Comparison of ENCODE assay signal across 1 cellular context in the genomic region with DNA sequence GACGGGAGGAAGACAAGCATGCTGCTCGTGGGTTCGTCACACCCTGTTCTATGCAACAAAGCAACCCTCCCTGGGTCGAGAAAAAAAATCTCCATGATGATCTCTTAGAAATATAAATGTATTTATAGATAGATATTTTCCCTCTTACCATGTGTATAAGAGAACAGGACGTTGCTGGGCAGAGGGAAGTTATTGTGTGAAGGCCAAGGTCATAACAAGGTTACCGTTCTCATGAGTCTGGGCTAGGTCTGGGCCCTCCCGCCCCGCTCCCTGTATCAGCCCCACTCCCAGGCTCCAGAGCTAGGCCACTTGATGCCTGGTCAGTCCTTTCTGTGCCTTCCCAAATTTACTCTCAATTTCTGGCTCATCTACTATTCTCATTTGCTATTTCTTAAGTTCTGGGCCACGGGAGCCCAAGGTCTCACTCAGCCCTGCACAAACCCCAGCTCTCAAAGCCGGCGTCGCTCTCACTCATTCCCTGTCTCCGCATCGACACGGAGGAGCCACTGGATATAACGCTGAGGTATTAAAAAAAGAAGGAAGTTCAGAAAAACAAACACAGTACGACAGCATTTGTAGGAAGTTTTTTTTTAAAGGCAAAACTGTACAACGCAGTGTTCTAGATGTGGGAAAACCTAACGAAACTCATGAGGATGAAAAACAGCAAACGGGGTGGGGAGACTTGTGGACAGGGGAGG.
TF ChIP-seq lines count a peak whose summit lies in the region.

No MANE protein-coding gene starts in this region.

TF ChIP-seq in K562, 482 proteins besides CTCF, POLR2A, EP300 and RAD21 (continued from another document and continues in another):
- TF ChIP-seq, protein P1, sequence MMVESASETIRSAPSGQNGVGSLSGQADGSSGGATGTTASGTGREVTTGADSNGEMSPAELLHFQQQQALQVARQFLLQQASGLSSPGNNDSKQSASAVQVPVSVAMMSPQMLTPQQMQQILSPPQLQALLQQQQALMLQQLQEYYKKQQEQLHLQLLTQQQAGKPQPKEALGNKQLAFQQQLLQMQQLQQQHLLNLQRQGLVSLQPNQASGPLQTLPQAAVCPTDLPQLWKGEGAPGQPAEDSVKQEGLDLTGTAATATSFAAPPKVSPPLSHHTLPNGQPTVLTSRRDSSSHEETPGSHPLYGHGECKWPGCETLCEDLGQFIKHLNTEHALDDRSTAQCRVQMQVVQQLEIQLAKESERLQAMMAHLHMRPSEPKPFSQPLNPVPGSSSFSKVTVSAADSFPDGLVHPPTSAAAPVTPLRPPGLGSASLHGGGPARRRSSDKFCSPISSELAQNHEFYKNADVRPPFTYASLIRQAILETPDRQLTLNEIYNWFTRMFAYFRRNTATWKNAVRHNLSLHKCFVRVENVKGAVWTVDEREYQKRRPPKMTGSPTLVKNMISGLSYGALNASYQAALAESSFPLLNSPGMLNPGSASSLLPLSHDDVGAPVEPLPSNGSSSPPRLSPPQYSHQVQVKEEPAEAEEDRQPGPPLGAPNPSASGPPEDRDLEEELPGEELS (CRISPR knock-in tag; IDR thresholded peaks at IDR 0.05; ENCODE audit: borderline replicate concordance), result no peak
- no peak for TF ChIP-seq ESRRB (CRISPR knock-in tag; IDR thresholded peaks at IDR 0.05; ENCODE audit: borderline replicate concordance)
- no peak for TF ChIP-seq MTA3 (IDR thresholded peaks at IDR 0.05; ENCODE audit: borderline replicate concordance)
- TF ChIP-seq, protein P2, sequence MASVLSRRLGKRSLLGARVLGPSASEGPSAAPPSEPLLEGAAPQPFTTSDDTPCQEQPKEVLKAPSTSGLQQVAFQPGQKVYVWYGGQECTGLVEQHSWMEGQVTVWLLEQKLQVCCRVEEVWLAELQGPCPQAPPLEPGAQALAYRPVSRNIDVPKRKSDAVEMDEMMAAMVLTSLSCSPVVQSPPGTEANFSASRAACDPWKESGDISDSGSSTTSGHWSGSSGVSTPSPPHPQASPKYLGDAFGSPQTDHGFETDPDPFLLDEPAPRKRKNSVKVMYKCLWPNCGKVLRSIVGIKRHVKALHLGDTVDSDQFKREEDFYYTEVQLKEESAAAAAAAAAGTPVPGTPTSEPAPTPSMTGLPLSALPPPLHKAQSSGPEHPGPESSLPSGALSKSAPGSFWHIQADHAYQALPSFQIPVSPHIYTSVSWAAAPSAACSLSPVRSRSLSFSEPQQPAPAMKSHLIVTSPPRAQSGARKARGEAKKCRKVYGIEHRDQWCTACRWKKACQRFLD (CRISPR knock-in tag; IDR thresholded peaks at IDR 0.05), result peak; percentile 71
- TF ChIP-seq, protein P3, sequence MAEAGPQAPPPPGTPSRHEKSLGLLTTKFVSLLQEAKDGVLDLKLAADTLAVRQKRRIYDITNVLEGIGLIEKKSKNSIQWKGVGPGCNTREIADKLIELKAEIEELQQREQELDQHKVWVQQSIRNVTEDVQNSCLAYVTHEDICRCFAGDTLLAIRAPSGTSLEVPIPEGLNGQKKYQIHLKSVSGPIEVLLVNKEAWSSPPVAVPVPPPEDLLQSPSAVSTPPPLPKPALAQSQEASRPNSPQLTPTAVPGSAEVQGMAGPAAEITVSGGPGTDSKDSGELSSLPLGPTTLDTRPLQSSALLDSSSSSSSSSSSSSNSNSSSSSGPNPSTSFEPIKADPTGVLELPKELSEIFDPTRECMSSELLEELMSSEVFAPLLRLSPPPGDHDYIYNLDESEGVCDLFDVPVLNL (CRISPR knock-in tag; IDR thresholded peaks at IDR 0.05; ENCODE audit: low read depth), result no peak
- TF ChIP-seq FOXK2 (conservative IDR thresholded peaks at IDR 0.05 in 1 of 2, IDR thresholded peaks at IDR 0.05 in 1 of 2; ENCODE audit: low read depth in 2 of 2), result 0 out of 4 replicates have a peak, but pooled peaks of 1 of the 2 experiments have one; percentile 3
- TF ChIP-seq, protein P4, sequence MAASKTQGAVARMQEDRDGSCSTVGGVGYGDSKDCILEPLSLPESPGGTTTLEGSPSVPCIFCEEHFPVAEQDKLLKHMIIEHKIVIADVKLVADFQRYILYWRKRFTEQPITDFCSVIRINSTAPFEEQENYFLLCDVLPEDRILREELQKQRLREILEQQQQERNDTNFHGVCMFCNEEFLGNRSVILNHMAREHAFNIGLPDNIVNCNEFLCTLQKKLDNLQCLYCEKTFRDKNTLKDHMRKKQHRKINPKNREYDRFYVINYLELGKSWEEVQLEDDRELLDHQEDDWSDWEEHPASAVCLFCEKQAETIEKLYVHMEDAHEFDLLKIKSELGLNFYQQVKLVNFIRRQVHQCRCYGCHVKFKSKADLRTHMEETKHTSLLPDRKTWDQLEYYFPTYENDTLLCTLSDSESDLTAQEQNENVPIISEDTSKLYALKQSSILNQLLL (CRISPR knock-in tag; IDR thresholded peaks at IDR 0.05; ENCODE audit: borderline replicate concordance), result no peak
- no peak for TF ChIP-seq MCM7 (IDR thresholded peaks at IDR 0.05)
- TF ChIP-seq, protein P5, sequence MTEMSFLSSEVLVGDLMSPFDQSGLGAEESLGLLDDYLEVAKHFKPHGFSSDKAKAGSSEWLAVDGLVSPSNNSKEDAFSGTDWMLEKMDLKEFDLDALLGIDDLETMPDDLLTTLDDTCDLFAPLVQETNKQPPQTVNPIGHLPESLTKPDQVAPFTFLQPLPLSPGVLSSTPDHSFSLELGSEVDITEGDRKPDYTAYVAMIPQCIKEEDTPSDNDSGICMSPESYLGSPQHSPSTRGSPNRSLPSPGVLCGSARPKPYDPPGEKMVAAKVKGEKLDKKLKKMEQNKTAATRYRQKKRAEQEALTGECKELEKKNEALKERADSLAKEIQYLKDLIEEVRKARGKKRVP (CRISPR knock-in tag; IDR thresholded peaks at IDR 0.05), result peak; percentile 19; the same call in 1 of the 2 replicates
- TF ChIP-seq, protein P6, sequence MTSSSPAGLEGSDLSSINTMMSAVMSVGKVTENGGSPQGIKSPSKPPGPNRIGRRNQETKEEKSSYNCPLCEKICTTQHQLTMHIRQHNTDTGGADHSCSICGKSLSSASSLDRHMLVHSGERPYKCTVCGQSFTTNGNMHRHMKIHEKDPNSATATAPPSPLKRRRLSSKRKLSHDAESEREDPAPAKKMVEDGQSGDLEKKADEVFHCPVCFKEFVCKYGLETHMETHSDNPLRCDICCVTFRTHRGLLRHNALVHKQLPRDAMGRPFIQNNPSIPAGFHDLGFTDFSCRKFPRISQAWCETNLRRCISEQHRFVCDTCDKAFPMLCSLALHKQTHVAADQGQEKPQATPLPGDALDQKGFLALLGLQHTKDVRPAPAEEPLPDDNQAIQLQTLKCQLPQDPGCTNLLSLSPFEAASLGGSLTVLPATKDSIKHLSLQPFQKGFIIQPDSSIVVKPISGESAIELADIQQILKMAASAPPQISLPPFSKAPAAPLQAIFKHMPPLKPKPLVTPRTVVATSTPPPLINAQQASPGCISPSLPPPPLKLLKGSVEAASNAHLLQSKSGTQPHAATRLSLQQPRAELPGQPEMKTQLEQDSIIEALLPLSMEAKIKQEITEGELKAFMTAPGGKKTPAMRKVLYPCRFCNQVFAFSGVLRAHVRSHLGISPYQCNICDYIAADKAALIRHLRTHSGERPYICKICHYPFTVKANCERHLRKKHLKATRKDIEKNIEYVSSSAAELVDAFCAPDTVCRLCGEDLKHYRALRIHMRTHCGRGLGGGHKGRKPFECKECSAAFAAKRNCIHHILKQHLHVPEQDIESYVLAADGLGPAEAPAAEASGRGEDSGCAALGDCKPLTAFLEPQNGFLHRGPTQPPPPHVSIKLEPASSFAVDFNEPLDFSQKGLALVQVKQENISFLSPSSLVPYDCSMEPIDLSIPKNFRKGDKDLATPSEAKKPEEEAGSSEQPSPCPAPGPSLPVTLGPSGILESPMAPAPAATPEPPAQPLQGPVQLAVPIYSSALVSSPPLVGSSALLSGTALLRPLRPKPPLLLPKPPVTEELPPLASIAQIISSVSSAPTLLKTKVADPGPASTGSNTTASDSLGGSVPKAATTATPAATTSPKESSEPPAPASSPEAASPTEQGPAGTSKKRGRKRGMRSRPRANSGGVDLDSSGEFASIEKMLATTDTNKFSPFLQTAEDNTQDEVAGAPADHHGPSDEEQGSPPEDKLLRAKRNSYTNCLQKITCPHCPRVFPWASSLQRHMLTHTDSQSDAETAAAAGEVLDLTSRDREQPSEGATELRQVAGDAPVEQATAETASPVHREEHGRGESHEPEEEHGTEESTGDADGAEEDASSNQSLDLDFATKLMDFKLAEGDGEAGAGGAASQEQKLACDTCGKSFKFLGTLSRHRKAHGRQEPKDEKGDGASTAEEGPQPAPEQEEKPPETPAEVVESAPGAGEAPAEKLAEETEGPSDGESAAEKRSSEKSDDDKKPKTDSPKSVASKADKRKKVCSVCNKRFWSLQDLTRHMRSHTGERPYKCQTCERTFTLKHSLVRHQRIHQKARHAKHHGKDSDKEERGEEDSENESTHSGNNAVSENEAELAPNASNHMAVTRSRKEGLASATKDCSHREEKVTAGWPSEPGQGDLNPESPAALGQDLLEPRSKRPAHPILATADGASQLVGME (CRISPR knock-in tag; IDR thresholded peaks at IDR 0.05), result no peak
- TF ChIP-seq, protein P7, sequence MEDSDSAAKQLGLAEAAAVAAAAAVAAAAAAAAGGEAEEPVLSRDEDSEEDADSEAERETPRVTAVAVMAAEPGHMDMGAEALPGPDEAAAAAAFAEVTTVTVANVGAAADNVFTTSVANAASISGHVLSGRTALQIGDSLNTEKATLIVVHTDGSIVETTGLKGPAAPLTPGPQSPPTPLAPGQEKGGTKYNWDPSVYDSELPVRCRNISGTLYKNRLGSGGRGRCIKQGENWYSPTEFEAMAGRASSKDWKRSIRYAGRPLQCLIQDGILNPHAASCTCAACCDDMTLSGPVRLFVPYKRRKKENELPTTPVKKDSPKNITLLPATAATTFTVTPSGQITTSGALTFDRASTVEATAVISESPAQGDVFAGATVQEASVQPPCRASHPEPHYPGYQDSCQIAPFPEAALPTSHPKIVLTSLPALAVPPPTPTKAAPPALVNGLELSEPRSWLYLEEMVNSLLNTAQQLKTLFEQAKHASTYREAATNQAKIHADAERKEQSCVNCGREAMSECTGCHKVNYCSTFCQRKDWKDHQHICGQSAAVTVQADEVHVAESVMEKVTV (CRISPR knock-in tag; IDR thresholded peaks at IDR 0.05), result no peak
- TF ChIP-seq ZFP30 (CRISPR knock-in tag; IDR thresholded peaks at IDR 0.05; ENCODE audit: borderline replicate concordance), result no peak
- TF ChIP-seq TAF1 (IDR thresholded peaks at IDR 0.05; ENCODE audit: control insufficient read depth, extremely low read depth, insufficient read depth, low read length, severe bottlenecking), result peak; percentile 19
- peak; percentile 21 to 52; a peak in 1 of 4 replicates for TF ChIP-seq MAZ (CRISPR knock-in tag; conservative IDR thresholded peaks at IDR 0.05 in 1 of 2, IDR thresholded peaks at IDR 0.05 in 1 of 2)
- TF ChIP-seq RBBP5 (IDR thresholded peaks at IDR 0.05; ENCODE audit: borderline replicate concordance, insufficient read depth, low read length, poor library complexity, severe bottlenecking), result peak; percentile 31
- no peak for TF ChIP-seq KLF10 (CRISPR knock-in tag; IDR thresholded peaks at IDR 0.05)
- TF ChIP-seq JUND (IDR thresholded peaks at IDR 0.05; ENCODE audit: borderline replicate concordance, low read depth, low read length), result no peak
- no peak; the same call in 1 of the 3 replicates for TF ChIP-seq JUND (tag; IDR thresholded peaks at IDR 0.05; ENCODE audit: borderline replicate concordance, low read depth, low read length)
- TF ChIP-seq HDAC8 (tag; IDR thresholded peaks at IDR 0.05), result peak; percentile 44; the same call in 1 of the 2 replicates
- TF ChIP-seq SETDB1 (IDR thresholded peaks at IDR 0.05; ENCODE audit: low read length), result no peak
- TF ChIP-seq JUN (IDR thresholded peaks at IDR 0.05; ENCODE audit: borderline replicate concordance, low read depth, low read length), result no peak
- TF ChIP-seq JUN (CRISPR knock-in tag; IDR thresholded peaks at IDR 0.05; ENCODE audit: borderline replicate concordance), result no peak
- peak; percentile 90 for TF ChIP-seq ZNF75A (CRISPR knock-in tag; IDR thresholded peaks at IDR 0.05)
- TF ChIP-seq ZNF263 (CRISPR knock-in tag; IDR thresholded peaks at IDR 0.05; ENCODE audit: borderline replicate concordance), result no peak
- TF ChIP-seq, protein P8, sequence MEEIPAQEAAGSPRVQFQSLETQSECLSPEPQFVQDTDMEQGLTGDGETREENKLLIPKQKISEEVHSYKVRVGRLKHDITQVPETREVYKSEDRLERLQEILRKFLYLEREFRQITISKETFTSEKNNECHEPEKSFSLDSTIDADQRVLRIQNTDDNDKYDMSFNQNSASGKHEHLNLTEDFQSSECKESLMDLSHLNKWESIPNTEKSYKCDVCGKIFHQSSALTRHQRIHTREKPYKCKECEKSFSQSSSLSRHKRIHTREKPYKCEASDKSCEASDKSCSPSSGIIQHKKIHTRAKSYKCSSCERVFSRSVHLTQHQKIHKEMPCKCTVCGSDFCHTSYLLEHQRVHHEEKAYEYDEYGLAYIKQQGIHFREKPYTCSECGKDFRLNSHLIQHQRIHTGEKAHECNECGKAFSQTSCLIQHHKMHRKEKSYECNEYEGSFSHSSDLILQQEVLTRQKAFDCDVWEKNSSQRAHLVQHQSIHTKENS (CRISPR knock-in tag; IDR thresholded peaks at IDR 0.05), result no peak
- TF ChIP-seq, protein P9, sequence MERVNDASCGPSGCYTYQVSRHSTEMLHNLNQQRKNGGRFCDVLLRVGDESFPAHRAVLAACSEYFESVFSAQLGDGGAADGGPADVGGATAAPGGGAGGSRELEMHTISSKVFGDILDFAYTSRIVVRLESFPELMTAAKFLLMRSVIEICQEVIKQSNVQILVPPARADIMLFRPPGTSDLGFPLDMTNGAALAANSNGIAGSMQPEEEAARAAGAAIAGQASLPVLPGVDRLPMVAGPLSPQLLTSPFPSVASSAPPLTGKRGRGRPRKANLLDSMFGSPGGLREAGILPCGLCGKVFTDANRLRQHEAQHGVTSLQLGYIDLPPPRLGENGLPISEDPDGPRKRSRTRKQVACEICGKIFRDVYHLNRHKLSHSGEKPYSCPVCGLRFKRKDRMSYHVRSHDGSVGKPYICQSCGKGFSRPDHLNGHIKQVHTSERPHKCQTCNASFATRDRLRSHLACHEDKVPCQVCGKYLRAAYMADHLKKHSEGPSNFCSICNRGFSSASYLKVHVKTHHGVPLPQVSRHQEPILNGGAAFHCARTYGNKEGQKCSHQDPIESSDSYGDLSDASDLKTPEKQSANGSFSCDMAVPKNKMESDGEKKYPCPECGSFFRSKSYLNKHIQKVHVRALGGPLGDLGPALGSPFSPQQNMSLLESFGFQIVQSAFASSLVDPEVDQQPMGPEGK (CRISPR knock-in tag; IDR thresholded peaks at IDR 0.05; ENCODE audit: borderline replicate concordance), result no peak
- no peak for TF ChIP-seq STAT5B (CRISPR knock-in tag; IDR thresholded peaks at IDR 0.05)
- TF ChIP-seq TBL1XR1 (IDR thresholded peaks at IDR 0.05; ENCODE audit: low read length in 2 of 2), result no peak; a peak in 1 of 4 replicates
- no peak for TF ChIP-seq BMI1 (IDR thresholded peaks at IDR 0.05; ENCODE audit: low read length)
- peak; percentile 14 for TF ChIP-seq HDAC3 (IDR thresholded peaks at IDR 0.05; ENCODE audit: borderline replicate concordance, partially characterized antibody)
- TF ChIP-seq PHB (CRISPR knock-in tag; IDR thresholded peaks at IDR 0.05), result no peak
- TF ChIP-seq ZNF644 (tag; IDR thresholded peaks at IDR 0.05; ENCODE audit: low read depth), result 0 out of 2 replicates have a peak, but pooled peaks have one; percentile 64
